In the genomic region with DNA sequence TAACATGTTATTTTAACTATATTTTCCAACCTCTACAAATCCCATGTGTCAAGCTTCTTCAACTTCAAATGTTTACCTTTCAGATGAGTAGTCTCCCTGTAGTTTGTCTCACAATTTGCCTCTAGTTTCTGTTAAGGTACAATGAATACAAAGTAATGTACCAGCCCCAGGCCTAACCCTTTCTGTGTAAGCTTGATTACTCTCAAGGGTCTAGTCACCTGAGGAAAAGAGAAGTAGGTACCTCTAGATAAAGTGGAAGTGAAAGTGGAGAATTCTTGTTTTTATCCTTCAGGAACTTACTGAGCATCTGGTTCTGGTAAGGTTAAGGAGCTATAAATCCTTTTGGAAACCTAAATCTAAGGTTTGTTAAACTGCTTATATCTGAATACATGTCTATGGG, we compare ENCODE assay signal across 15 cellular contexts. TPM values are rescaled to one million over a fixed set of nuclear protein-coding genes. Genes with fewer than 3 reads are reported as not detected.
DNase-seq lines count a peak whose midpoint lies in the region; ATAC-seq and TF ChIP-seq lines count a peak whose summit lies in the region.
"Had no signal": no experiment of that assay in that cellular context is flagged by ENCODE, and none has a peak within 500 bp of the region (broad histone marks: within the 10 kb centered on the region; RNA-seq: fewer than 3 reads in every experiment).

A gene with protein sequence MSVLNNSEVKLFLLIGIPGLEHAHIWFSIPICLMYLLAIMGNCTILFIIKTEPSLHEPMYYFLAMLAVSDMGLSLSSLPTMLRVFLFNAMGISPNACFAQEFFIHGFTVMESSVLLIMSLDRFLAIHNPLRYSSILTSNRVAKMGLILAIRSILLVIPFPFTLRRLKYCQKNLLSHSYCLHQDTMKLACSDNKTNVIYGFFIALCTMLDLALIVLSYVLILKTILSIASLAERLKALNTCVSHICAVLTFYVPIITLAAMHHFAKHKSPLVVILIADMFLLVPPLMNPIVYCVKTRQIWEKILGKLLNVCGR (plus strand): TSS at position 300 of the 400 bp plus-strand sequence. CDS start 3,587 bp downstream, outside the sequence.

- no peak within 1 kb of the TSS for H4K8ac ChIP-seq in neuronal stem cell (ENCODE audit: low read depth, low read length)

- H3K36me3 Mint-ChIP-seq in activated T-cell treated with anti-CD3 and anti-CD28 coated beads, Interleukin-2, amount 50 U/mL, for 72 hours (ENCODE audit: insufficient read depth in 2 of 2) = no peaks in the 10 kb centered on the region
- no peaks in the 10 kb centered on the region for H3K36me3 Mint-ChIP-seq in memory B cell
- no peaks in the 10 kb centered on the region for H3K36me3 Mint-ChIP-seq in activated naive CD4-positive, alpha-beta T cell treated with anti-CD3 and anti-CD28 coated beads for 36 hours (ENCODE audit: low read depth)
- H3K36me3 Mint-ChIP-seq: CD4-positive, CD25-positive, alpha-beta regulatory T cell had no signal

- no peaks in the 10 kb centered on the region for H3K4me1 Mint-ChIP-seq in activated T-cell treated with anti-CD3 and anti-CD28 coated beads, Interleukin-2, amount 50 U/mL, for 72 hours (ENCODE audit: low read depth)
- peaks cover 5% of the 10 kb centered on the region for H3K4me1 Mint-ChIP-seq in memory B cell
- no peaks in the 10 kb centered on the region for H3K4me1 Mint-ChIP-seq in activated naive CD4-positive, alpha-beta T cell treated with anti-CD3 and anti-CD28 coated beads for 36 hours (ENCODE audit: low read depth)
- H3K4me1 Mint-ChIP-seq: CD4-positive, CD25-positive, alpha-beta regulatory T cell; GM23338 had no signal

- H2BK120ac ChIP-seq in neuronal stem cell (ENCODE audit: low read depth, low read length) = no peak within 1 kb of the TSS

- H3K27ac ChIP-seq in OCI-LY3 (ENCODE audit: low read length) (peak within 1 kb of the TSS; percentile 60), neuronal stem cell (replicated peaks; ENCODE audit: low read length) (no peak within 1 kb of the TSS)
- H3K27ac ChIP-seq: BLaER1 treated with 17β-estradiol and CSF1 and Interleukin-3, amounts not matched to agents 10 nM and 100 nM had no signal

- no peaks in the 10 kb centered on the region for H3K79me1 ChIP-seq in neuronal stem cell (ENCODE audit: low read depth, low read length)

- H4K20me1 ChIP-seq in OCI-LY3 (ENCODE audit: insufficient read depth, low read length) = no peaks in the 10 kb centered on the region
- H4K20me1 ChIP-seq: BLaER1 treated with 17β-estradiol and CSF1 and Interleukin-3, amounts not matched to agents 10 nM and 100 nM had no signal

- no peak within 1 kb of the TSS for H2BK15ac ChIP-seq in neuronal stem cell (ENCODE audit: low read length)

- no peaks in the 10 kb centered on the region for H3K27me3 Mint-ChIP-seq in activated T-cell treated with anti-CD3 and anti-CD28 coated beads, Interleukin-2, amount 50 U/mL, for 72 hours (ENCODE audit: low read depth)
- peaks cover 2% of the 10 kb centered on the region for H3K27me3 Mint-ChIP-seq in memory B cell
- H3K27me3 Mint-ChIP-seq in activated naive CD4-positive, alpha-beta T cell treated with anti-CD3 and anti-CD28 coated beads for 36 hours (ENCODE audit: low read depth) = peaks cover 5% of the 10 kb centered on the region
- H3K27me3 Mint-ChIP-seq: CD4-positive, CD25-positive, alpha-beta regulatory T cell had no signal

- no peak for ATAC-seq in activated T-cell treated with anti-CD3 and anti-CD28 coated beads, Interleukin-2, amount 50 U/mL, for 72 hours (replicated peaks in 1 of 2)
- ATAC-seq in memory B cell (ENCODE audit: low read depth) (peak; percentile 84), HG03135 (IDR thresholded peaks at IDR 0.05; ENCODE audit: unreplicated experiment) (no peak)
- ATAC-seq: GM23338 had no signal

- H3K18ac ChIP-seq in neuronal stem cell (ENCODE audit: low read length) = no peak within 1 kb of the TSS

- H3K4ac ChIP-seq in neuronal stem cell (ENCODE audit: low read length) = no peak within 1 kb of the TSS

- H3K36me3 ChIP-seq in OCI-LY3 (replicated peaks; ENCODE audit: low read depth, low read length) = peaks cover 2% of the 10 kb centered on the region
- no peaks in the 10 kb centered on the region for H3K36me3 ChIP-seq in neuronal stem cell (replicated peaks in 1 of 2; ENCODE audit: control insufficient read depth in 2 of 2, insufficient read depth in 2 of 2, low read length in 2 of 2)
- H3K36me3 ChIP-seq: BLaER1 treated with 17β-estradiol and CSF1 and Interleukin-3, amounts not matched to agents 10 nM and 100 nM had no signal

- no peak within 1 kb of the TSS for H2BK5ac ChIP-seq in neuronal stem cell (ENCODE audit: low read length)

- no peak within 1 kb of the TSS for H2AK5ac ChIP-seq in neuronal stem cell (ENCODE audit: low read depth, low read length)

- H3K79me2 ChIP-seq in OCI-LY3 (ENCODE audit: low read length) = no peaks in the 10 kb centered on the region

- no peak for TF ChIP-seq CTCF in OCI-LY3 (IDR thresholded peaks at IDR 0.05; ENCODE audit: low read depth, low read length)

- H3K4me2 ChIP-seq in OCI-LY3 (ENCODE audit: low read length) (peak within 1 kb of the TSS; percentile 37), neuronal stem cell (ENCODE audit: insufficient read depth, low read length, poor library complexity, severe bottlenecking) (no peak within 1 kb of the TSS)
- H3K4me2 ChIP-seq: BLaER1 treated with 17β-estradiol and CSF1 and Interleukin-3, amounts not matched to agents 10 nM and 100 nM; GM23338 had no signal

- no peak for DNase-seq in activated T-cell treated with anti-CD3 and anti-CD28 coated beads, Interleukin-2, amount 50 U/mL, for 72 hours
- no peak for DNase-seq in activated T-cell treated with anti-CD3 and anti-CD28 coated beads, Interleukin-2, amount 50 U/mL, for 1 hour
- DNase-seq in memory B cell (ENCODE audit: low spot score in 2 of 2) (no peak), neuronal stem cell (ENCODE audit: low spot score) (no peak)
- no peak for DNase-seq in activated naive CD4-positive, alpha-beta T cell treated with anti-CD3 and anti-CD28 coated beads for 36 hours
- DNase-seq: 8988T; AML-193; Calu3; CD4-positive, CD25-positive, alpha-beta regulatory T cell; DMS 273 treated with DMSO at 0.1 percent for 48 hours; H7 had no signal

- peak within 1 kb of the TSS; percentile 20 for H3K27ac Mint-ChIP-seq in activated T-cell treated with anti-CD3 and anti-CD28 coated beads, Interleukin-2, amount 50 U/mL, for 72 hours
- H3K27ac Mint-ChIP-seq in memory B cell = no peak within 1 kb of the TSS
- no peak within 1 kb of the TSS for H3K27ac Mint-ChIP-seq in activated naive CD4-positive, alpha-beta T cell treated with anti-CD3 and anti-CD28 coated beads for 36 hours
- H3K27ac Mint-ChIP-seq: CD4-positive, CD25-positive, alpha-beta regulatory T cell; GM23338 had no signal

- H3K27me3 ChIP-seq in OCI-LY3 (ENCODE audit: low read depth, low read length) = no peaks in the 10 kb centered on the region
- no peaks in the 10 kb centered on the region for H3K27me3 ChIP-seq in neuronal stem cell (ENCODE audit: control insufficient read depth in 3 of 3, insufficient read depth in 3 of 3, low read depth in 1 of 3, low read length in 3 of 3)
- H3K27me3 ChIP-seq: BLaER1 treated with 17β-estradiol and CSF1 and Interleukin-3, amounts not matched to agents 10 nM and 100 nM had no signal

- H3K23ac ChIP-seq in neuronal stem cell (ENCODE audit: low read depth, low read length, poor library complexity) = no peak within 1 kb of the TSS

- H2BK12ac ChIP-seq in neuronal stem cell (ENCODE audit: low read length) = no peak within 1 kb of the TSS

- no peak within 1 kb of the TSS for H3K14ac ChIP-seq in neuronal stem cell (ENCODE audit: low read length)

- no peak within 1 kb of the TSS for H4K91ac ChIP-seq in neuronal stem cell (ENCODE audit: low read depth, low read length, poor library complexity)

- peaks cover 0 to 2% of the 10 kb centered on the region in 2 donors for H3K9me3 Mint-ChIP-seq in activated T-cell treated with anti-CD3 and anti-CD28 coated beads, Interleukin-2, amount 50 U/mL, for 72 hours
- no peaks in the 10 kb centered on the region for H3K9me3 Mint-ChIP-seq in memory B cell
- H3K9me3 Mint-ChIP-seq in activated naive CD4-positive, alpha-beta T cell treated with anti-CD3 and anti-CD28 coated beads for 36 hours = no peaks in the 10 kb centered on the region
- H3K9me3 Mint-ChIP-seq: GM23338 had no signal

- H3K4me3 ChIP-seq in OCI-LY3 (ENCODE audit: low read length) (0 out of 2 replicates have a peak within 1 kb of the TSS, but pooled peaks have one; percentile 8), neuronal stem cell (ENCODE audit: low read length in 2 of 2) (no peak within 1 kb of the TSS)
- H3K4me3 ChIP-seq: BLaER1 treated with 17β-estradiol and CSF1 and Interleukin-3, amounts not matched to agents 10 nM and 100 nM; GM23338 had no signal

- no peak within 1 kb of the TSS for H2AFZ ChIP-seq in OCI-LY3 (ENCODE audit: low read depth, low read length)
- no peak within 1 kb of the TSS for H2AFZ ChIP-seq in neuronal stem cell (ENCODE audit: low read length)
- H2AFZ ChIP-seq: GM23338 had no signal

- CTCF ChIA-PET in activated naive CD4-positive, alpha-beta T cell treated with anti-CD3 and anti-CD28 coated beads for 36 hours (lab: Charles Lee) = no interaction called here

- H3K9me3 ChIP-seq in OCI-LY3 (ENCODE audit: insufficient read depth, low read length) (no peaks in the 10 kb centered on the region), neuronal stem cell (replicated peaks in 1 of 2; ENCODE audit: control insufficient read depth in 2 of 2, insufficient read depth in 1 of 2, low read depth in 1 of 2, low read length in 2 of 2) (no peaks in the 10 kb centered on the region)

- H3K4me3 Mint-ChIP-seq in activated T-cell treated with anti-CD3 and anti-CD28 coated beads, Interleukin-2, amount 50 U/mL, for 72 hours = no peak within 1 kb of the TSS
- H3K4me3 Mint-ChIP-seq in memory B cell = no peak within 1 kb of the TSS
- H3K4me3 Mint-ChIP-seq in activated naive CD4-positive, alpha-beta T cell treated with anti-CD3 and anti-CD28 coated beads for 36 hours = no peak within 1 kb of the TSS
- H3K4me3 Mint-ChIP-seq: CD4-positive, CD25-positive, alpha-beta regulatory T cell; GM23338 had no signal

- H3K4me1 ChIP-seq in OCI-LY3 (ENCODE audit: low read length) (peaks cover 12% of the 10 kb centered on the region), neuronal stem cell (ENCODE audit: control insufficient read depth in 2 of 2, insufficient read depth in 1 of 2, low read depth in 1 of 2, low read length in 2 of 2) (no peaks in the 10 kb centered on the region)
- H3K4me1 ChIP-seq: BLaER1 treated with 17β-estradiol and CSF1 and Interleukin-3, amounts not matched to agents 10 nM and 100 nM had no signal

- intact Hi-C loops in activated naive CD4-positive, alpha-beta T cell treated with anti-CD3 and anti-CD28 coated beads for 36 hours (cut with micrococcal nuclease) = no loop called here

- H3K9ac ChIP-seq in OCI-LY3 (ENCODE audit: low read length) (no peak within 1 kb of the TSS), neuronal stem cell (ENCODE audit: low read depth, low read length, poor library complexity) (no peak within 1 kb of the TSS)
- H3K9ac ChIP-seq: BLaER1 treated with 17β-estradiol and CSF1 and Interleukin-3, amounts not matched to agents 10 nM and 100 nM had no signal

RNA-seq across cellular contexts. Expression of the gene that starts here (rescaled TPM):
- total RNA-seq in activated T-cell treated with anti-CD3 and anti-CD28 coated beads, Interleukin-2, amount 50 U/mL, for 72 hours = not detected
- polyA plus RNA-seq in neuronal stem cell (2013, experiment 1 of 2) = not detected
- polyA plus RNA-seq in neuronal stem cell (2013, experiment 2 of 2) = not detected
- total RNA-seq in activated naive CD4-positive, alpha-beta T cell treated with anti-CD3 and anti-CD28 coated beads for 36 hours = not detected
- total RNA-seq: Calu3; CD4-positive, CD25-positive, alpha-beta regulatory T cell; GM23338; H7 had no signal
- polyA plus RNA-seq: CD4-positive, CD25-positive, alpha-beta regulatory T cell; GM23338 had no signal
